ENCODE assay signal across 12 cellular contexts in the genomic region with DNA sequence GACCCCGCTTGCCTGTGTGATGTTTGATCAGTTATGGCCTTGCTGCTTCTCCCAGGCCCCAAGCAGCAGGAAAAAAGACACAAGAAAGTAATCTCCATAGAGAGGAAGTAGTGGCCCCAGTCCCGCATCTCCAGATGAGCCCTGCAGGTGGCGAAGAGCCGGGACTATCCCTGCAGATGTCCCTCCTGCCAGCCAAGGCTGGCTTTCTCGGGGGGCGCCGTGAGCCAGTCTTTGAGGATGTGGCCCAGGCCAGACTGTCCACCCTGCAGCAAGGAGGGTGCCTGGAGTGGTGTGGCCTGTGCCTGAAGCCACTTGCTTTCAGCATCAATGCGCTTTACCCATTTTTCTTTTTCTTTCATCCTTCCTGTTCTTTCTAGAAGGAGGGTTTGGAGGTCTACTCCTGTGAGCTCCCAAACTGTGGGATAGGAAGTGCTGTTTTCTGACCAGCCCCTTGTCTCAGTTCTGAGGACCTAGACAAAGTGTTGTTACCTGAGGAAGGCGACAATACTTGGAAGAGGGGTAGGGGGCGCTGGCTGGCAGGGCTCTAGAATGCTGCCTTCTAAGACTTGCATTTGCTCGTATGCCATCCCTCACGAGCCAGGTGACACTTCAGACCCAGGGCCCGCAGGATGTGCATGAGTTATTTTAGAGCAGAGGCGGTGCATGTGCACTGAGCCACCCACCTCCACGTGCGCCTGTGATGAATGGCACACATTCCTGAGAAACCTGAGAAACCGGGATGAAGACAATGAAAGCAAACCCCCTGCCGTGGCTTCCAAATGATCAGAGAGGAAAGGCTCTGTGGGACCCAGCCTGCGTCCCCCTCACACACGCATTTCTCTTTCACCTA.
A peak's percentile ranks its signal among the peaks of the same experiment; 100 is the strongest.
DNase-seq lines count a peak whose midpoint lies in the region; TF ChIP-seq lines count a peak whose summit lies in the region.
"Had no signal": no experiment of that assay in that cellular context is flagged by ENCODE, and none has a peak within 500 bp of the region (broad histone marks: within the 10 kb centered on the region; RNA-seq: fewer than 3 reads in every experiment).

No MANE protein-coding gene starts in this region.

- TF ChIP-seq RAD21 in SK-N-SH (IDR thresholded peaks at IDR 0.05; ENCODE audit: low read length), result no peak

- H3K4me3 ChIP-seq in SK-N-SH (ENCODE audit: low read depth in 2 of 2, low read length in 1 of 2), result no peak overlapping the region
- H3K4me3 ChIP-seq: SJSA1, upper lobe of left lung had no signal

- H3K4me1 ChIP-seq in SK-N-SH (ENCODE audit: control insufficient read depth in 1 of 2, insufficient read depth in 2 of 2, low read depth in 1 of 2, low read length in 1 of 2), result no peaks in the 10 kb centered on the region
- H3K4me1 ChIP-seq: SJSA1, upper lobe of left lung had no signal

- no peak overlapping the region for H2AFZ ChIP-seq in SK-N-SH (ENCODE audit: low read depth)

- no peak for TF ChIP-seq CTCF in SK-N-SH (IDR thresholded peaks at IDR 0.05)

- H3K79me2 ChIP-seq in SK-N-SH (ENCODE audit: insufficient read depth), result no peaks in the 10 kb centered on the region

- no peaks in the 10 kb centered on the region for H3K9me2 ChIP-seq in SK-N-SH

- H3K9me3 ChIP-seq in SK-N-SH, result no peaks in the 10 kb centered on the region
- H3K9me3 ChIP-seq: SJSA1, upper lobe of left lung had no signal

- CTCF ChIA-PET in HEK293T (lab: Yijun Ruan, JAX), result no interaction called here
- CTCF ChIA-PET in SK-N-SH (lab: Yijun Ruan, JAX), result no interaction called here

- WGBS in SK-N-SH (ENCODE audit: low lambda C conversion rate), result 13% methylated on average over 17 of the region's 20 CpGs

- POLR2A ChIA-PET in HEK293T (lab: Yijun Ruan, JAX) (no interaction called here), SK-N-SH (lab: Yijun Ruan, JAX) (no interaction called here)

- no peak overlapping the region for H3K27ac ChIP-seq in SK-N-SH (ENCODE audit: low read depth in 2 of 2, low read length in 1 of 2)
- H3K27ac ChIP-seq: SJSA1, upper lobe of left lung had no signal

- H3K9ac ChIP-seq in SK-N-SH, result no peak overlapping the region

- no peak for TF ChIP-seq EP300 in SK-N-SH (IDR thresholded peaks at IDR 0.05; ENCODE audit: borderline replicate concordance in 1 of 2, low read depth in 1 of 2, low read length in 1 of 2)

- peaks cover 28% of the 10 kb centered on the region for H3K27me3 ChIP-seq in SK-N-SH (ENCODE audit: insufficient read depth)
- H3K27me3 ChIP-seq: SJSA1, upper lobe of left lung had no signal

- DNase-seq in COR-L47 (lab: John Stamatoyannopoulos, UW), result peak; percentile 28
- DNase-seq in HEK293T (ENCODE audit: extremely low spot score), result peak; percentile 7
- DNase-seq in SK-N-SH, result peak; percentile 7
- peak; percentile 49 for DNase-seq in iPS-NIHi7 (ENCODE audit: extremely low spot score)
- DNase-seq in NCI-H446 treated with DMSO at 0.1 percent for 48 hours (lab: John Stamatoyannopoulos, UW), result no peak
- DNase-seq in cerebellar nuclear complex (lab: John Stamatoyannopoulos, UW), result no peak
- DNase-seq in AG08396 (ENCODE audit: low spot score), result no peak
- no peak for DNase-seq in NCI-H1436 treated with DMSO at 0.1 percent for 48 hours (lab: John Stamatoyannopoulos, UW)
- DNase-seq: NCI-H2227 treated with DMSO at 0.1 percent for 48 hours, right cardiac atrium had no signal

- H3K4me2 ChIP-seq in SK-N-SH, result no peak overlapping the region

- no peaks in the 10 kb centered on the region for H3K36me3 ChIP-seq in SK-N-SH (replicated peaks in 1 of 2; ENCODE audit: control insufficient read depth in 1 of 2, insufficient read depth in 2 of 2, low read length in 1 of 2)
- H3K36me3 ChIP-seq: SJSA1, upper lobe of left lung had no signal

- no peaks in the 10 kb centered on the region for H3F3A ChIP-seq in SK-N-SH (replicated peaks; ENCODE audit: insufficient read depth)

- no peaks in the 10 kb centered on the region for H4K20me1 ChIP-seq in SK-N-SH (ENCODE audit: insufficient read depth)

TF ChIP-seq in HEK293T, 16 proteins besides CTCF, POLR2A, EP300 and RAD21:
- TF ChIP-seq TARDBP (IDR thresholded peaks at IDR 0.05) (no peak), ELF4 (IDR thresholded peaks at IDR 0.05) (no peak)

TF ChIP-seq in SK-N-SH, 30 proteins besides CTCF, POLR2A, EP300 and RAD21:
- TF ChIP-seq IRF3 (IDR thresholded peaks at IDR 0.05; ENCODE audit: low read depth, low read length), result no peak
- TF ChIP-seq TEAD4 (IDR thresholded peaks at IDR 0.05; ENCODE audit: borderline replicate concordance, insufficient read depth), result no peak
- TF ChIP-seq FOXJ3 (CRISPR knock-in tag; IDR thresholded peaks at IDR 0.05), result no peak
- no peak for TF ChIP-seq MEF2A (IDR thresholded peaks at IDR 0.05; ENCODE audit: borderline replicate concordance, low read depth)
- TF ChIP-seq, protein P1, sequence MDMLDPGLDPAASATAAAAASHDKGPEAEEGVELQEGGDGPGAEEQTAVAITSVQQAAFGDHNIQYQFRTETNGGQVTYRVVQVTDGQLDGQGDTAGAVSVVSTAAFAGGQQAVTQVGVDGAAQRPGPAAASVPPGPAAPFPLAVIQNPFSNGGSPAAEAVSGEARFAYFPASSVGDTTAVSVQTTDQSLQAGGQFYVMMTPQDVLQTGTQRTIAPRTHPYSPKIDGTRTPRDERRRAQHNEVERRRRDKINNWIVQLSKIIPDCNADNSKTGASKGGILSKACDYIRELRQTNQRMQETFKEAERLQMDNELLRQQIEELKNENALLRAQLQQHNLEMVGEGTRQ (IDR thresholded peaks at IDR 0.05; ENCODE audit: borderline replicate concordance, low read depth, low read length), result no peak
- no peak for TF ChIP-seq GATA2 (CRISPR knock-in tag; IDR thresholded peaks at IDR 0.05)
- TF ChIP-seq SMC3 (IDR thresholded peaks at IDR 0.05; ENCODE audit: low read depth, low read length), result no peak
- no peak for TF ChIP-seq SIN3A (IDR thresholded peaks at IDR 0.05; ENCODE audit: borderline replicate concordance, low read depth, low read length)
- no peak for TF ChIP-seq POLR2AphosphoS5 (IDR thresholded peaks at IDR 0.05; ENCODE audit: low read depth, low read length)
- no peak for TF ChIP-seq TAF1 (IDR thresholded peaks at IDR 0.05; ENCODE audit: borderline replicate concordance, low read depth, low read length)
- no peak for TF ChIP-seq RFX5 (IDR thresholded peaks at IDR 0.05; ENCODE audit: low read length)
- TF ChIP-seq NFIC (IDR thresholded peaks at IDR 0.05; ENCODE audit: borderline replicate concordance), result no peak
- no peak for TF ChIP-seq FOXM1 (IDR thresholded peaks at IDR 0.05; ENCODE audit: low read depth)
- TF ChIP-seq, protein P2, sequence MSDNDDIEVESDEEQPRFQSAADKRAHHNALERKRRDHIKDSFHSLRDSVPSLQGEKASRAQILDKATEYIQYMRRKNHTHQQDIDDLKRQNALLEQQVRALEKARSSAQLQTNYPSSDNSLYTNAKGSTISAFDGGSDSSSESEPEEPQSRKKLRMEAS (IDR thresholded peaks at IDR 0.05; ENCODE audit: low read depth), result no peak
- TF ChIP-seq GABPA (IDR thresholded peaks at IDR 0.05; ENCODE audit: low read depth), result no peak
- TF ChIP-seq TCF12 (IDR thresholded peaks at IDR 0.05), result no peak
- no peak for TF ChIP-seq RXRA (IDR thresholded peaks at IDR 0.05; ENCODE audit: borderline replicate concordance, low read depth)
- no peak for TF ChIP-seq ZBTB33 (IDR thresholded peaks at IDR 0.05; ENCODE audit: borderline replicate concordance, low read depth)
- TF ChIP-seq, protein P3, sequence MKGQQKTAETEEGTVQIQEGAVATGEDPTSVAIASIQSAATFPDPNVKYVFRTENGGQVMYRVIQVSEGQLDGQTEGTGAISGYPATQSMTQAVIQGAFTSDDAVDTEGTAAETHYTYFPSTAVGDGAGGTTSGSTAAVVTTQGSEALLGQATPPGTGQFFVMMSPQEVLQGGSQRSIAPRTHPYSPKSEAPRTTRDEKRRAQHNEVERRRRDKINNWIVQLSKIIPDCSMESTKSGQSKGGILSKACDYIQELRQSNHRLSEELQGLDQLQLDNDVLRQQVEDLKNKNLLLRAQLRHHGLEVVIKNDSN (IDR thresholded peaks at IDR 0.05; ENCODE audit: borderline replicate concordance, low read depth), result no peak
- TF ChIP-seq RCOR1 (IDR thresholded peaks at IDR 0.05; ENCODE audit: low read length), result no peak

Comparison
In these comparisons a context has a peak if more than half of its experiments do, and no peak if none do; other contexts are left out.
1. DNase-seq: peak in COR-L47 (single experiment), HEK293T (single experiment), SK-N-SH (single experiment) and iPS-NIHi7 (single experiment); none in NCI-H446 treated with DMSO at 0.1 percent for 48 hours (single experiment), cerebellar nuclear complex (0 of 2), AG08396 (single experiment) and NCI-H1436 treated with DMSO at 0.1 percent for 48 hours (single experiment).